21 cellular contexts compared by ENCODE assay signal in the genomic region with DNA sequence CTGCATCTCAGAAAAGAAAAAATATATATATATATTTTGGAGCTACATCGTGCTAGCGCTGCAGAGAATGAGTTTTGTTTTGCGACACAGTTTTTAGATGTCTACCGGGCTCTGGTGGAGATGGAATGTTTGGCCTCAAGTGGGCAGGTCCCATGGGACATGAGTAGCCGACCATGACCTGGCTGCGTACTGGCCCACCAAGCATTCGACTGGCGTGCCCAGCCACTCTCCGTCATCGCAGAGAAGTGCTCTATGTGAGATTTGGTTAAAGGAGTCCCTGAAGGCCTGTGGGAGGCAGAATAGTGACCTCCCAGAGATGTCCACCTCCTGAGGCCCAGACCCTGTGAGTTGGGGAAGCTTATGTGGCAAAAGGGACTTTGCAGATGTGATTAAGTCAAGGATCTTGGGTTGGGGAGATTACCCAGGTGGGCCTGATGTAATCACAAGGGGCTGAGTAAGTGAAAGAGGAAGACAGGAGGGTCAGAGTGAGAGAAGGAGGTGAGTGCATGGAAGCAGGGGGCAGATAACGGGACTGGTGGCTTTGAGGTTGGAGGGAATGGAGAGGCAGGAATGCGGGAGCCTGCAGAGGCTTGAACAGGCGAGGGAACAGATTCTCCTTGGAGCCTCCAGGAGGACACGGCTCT. TPM values are rescaled to one million over a fixed set of nuclear protein-coding genes. Genes with fewer than 3 reads are reported as not detected.
A peak's percentile ranks its signal among the peaks of the same experiment; 100 is the strongest.
DNase-seq lines count a peak whose midpoint lies in the region; ATAC-seq and TF ChIP-seq lines count a peak whose summit lies in the region.
"Had no signal": no experiment of that assay in that cellular context is flagged by ENCODE, and none has a peak within 500 bp of the region (broad histone marks: within the 10 kb centered on the region; RNA-seq: fewer than 3 reads in every experiment).

No MANE protein-coding gene starts in this region.

- H3K27me3 Mint-ChIP-seq in IgD-negative memory B cell = peaks cover 27% of the 10 kb centered on the region
- H3K27me3 Mint-ChIP-seq in T-helper 17 cell = peaks cover 45% of the 10 kb centered on the region
- H3K27me3 Mint-ChIP-seq: CD4-positive, CD25-positive, alpha-beta regulatory T cell had no signal

- H3K4me1 Mint-ChIP-seq in IgD-negative memory B cell (peaks cover 14 to 22% (median 17%) of the 10 kb centered on the region in 3 donors), T-helper 17 cell (no peaks in the 10 kb centered on the region)
- H3K4me1 Mint-ChIP-seq in stimulated activated effector memory CD8-positive, alpha-beta T cell treated with anti-CD3 and anti-CD28 coated beads, Interleukin-12 subunit alpha, Interleukin-12 subunit beta, amount 100 ng/mL, for 72 hours = peaks cover 6% of the 10 kb centered on the region
- H3K4me1 Mint-ChIP-seq: CD4-positive, CD25-positive, alpha-beta regulatory T cell had no signal

- DNase-seq in CD1c-positive myeloid dendritic cell (ENCODE audit: extremely low spot score) (peak; percentile 51), T-helper 17 cell (no peak), NCI-H1436 treated with DMSO at 0.1 percent for 48 hours (lab: John Stamatoyannopoulos, UW) (no peak), NCI-H524 (lab: John Stamatoyannopoulos, UW) (no peak), testis (no peak)
- no peak for DNase-seq in stimulated activated effector memory CD8-positive, alpha-beta T cell treated with anti-CD3 and anti-CD28 coated beads, Interleukin-12 subunit alpha, Interleukin-12 subunit beta, amount 100 ng/mL, for 72 hours (ENCODE audit: low spot score in 2 of 2)
- DNase-seq: Caco-2; CD4-positive, CD25-positive, alpha-beta regulatory T cell; DMS153; EL; KBM-7; NCI-H1105; NCI-H187 treated with DMSO at 0.1 percent for 48 hours; NCI-H69; NK-92 treated with Interleukin-12 subunit alpha and Interleukin-12 subunit beta, amount 100 ng/mL, for 24 hours; PC-3; SJCRH30 had no signal

- intact Hi-C loops in testis (cut with DNase I; ENCODE audit: low total_unique reads) = no loop called here

- peaks cover 0 to 2% (median 0%) of the 10 kb centered on the region in 3 donors for H3K9me3 Mint-ChIP-seq in IgD-negative memory B cell
- peaks cover 6% of the 10 kb centered on the region for H3K9me3 Mint-ChIP-seq in stimulated activated effector memory CD8-positive, alpha-beta T cell treated with anti-CD3 and anti-CD28 coated beads, Interleukin-12 subunit alpha, Interleukin-12 subunit beta, amount 100 ng/mL, for 72 hours

- H3K27ac Mint-ChIP-seq in IgD-negative memory B cell (no peak overlapping the region), T-helper 17 cell (no peak overlapping the region)
- H3K27ac Mint-ChIP-seq in stimulated activated effector memory CD8-positive, alpha-beta T cell treated with anti-CD3 and anti-CD28 coated beads, Interleukin-12 subunit alpha, Interleukin-12 subunit beta, amount 100 ng/mL, for 72 hours = peak overlapping the region; percentile 38
- H3K27ac Mint-ChIP-seq: CD4-positive, CD25-positive, alpha-beta regulatory T cell had no signal

- H3K36me3 Mint-ChIP-seq in IgD-negative memory B cell = no peaks in the 10 kb centered on the region
- no peaks in the 10 kb centered on the region for H3K36me3 Mint-ChIP-seq in T-helper 17 cell (ENCODE audit: low read depth)
- no peaks in the 10 kb centered on the region for H3K36me3 Mint-ChIP-seq in stimulated activated effector memory CD8-positive, alpha-beta T cell treated with anti-CD3 and anti-CD28 coated beads, Interleukin-12 subunit alpha, Interleukin-12 subunit beta, amount 100 ng/mL, for 72 hours
- H3K36me3 Mint-ChIP-seq: CD4-positive, CD25-positive, alpha-beta regulatory T cell had no signal

- TF ChIP-seq CTCF in testis (IDR thresholded peaks at IDR 0.05) = no peak

- H3K36me3 ChIP-seq in testis (ENCODE audit: low read depth, missing control alignments) = no peaks in the 10 kb centered on the region
- H3K36me3 ChIP-seq: SJCRH30 had no signal

- WGBS in testis, 2 donors = 86 to 87% methylated on average over 14 of the region's 14 CpGs

- H3K4me3 Mint-ChIP-seq in IgD-negative memory B cell = peak overlapping the region in 3 of 4 donors; percentile 26 to 76 (median 54)
- peak overlapping the region; percentile 2 for H3K4me3 Mint-ChIP-seq in T-helper 17 cell
- no peak overlapping the region for H3K4me3 Mint-ChIP-seq in stimulated activated effector memory CD8-positive, alpha-beta T cell treated with anti-CD3 and anti-CD28 coated beads, Interleukin-12 subunit alpha, Interleukin-12 subunit beta, amount 100 ng/mL, for 72 hours
- H3K4me3 Mint-ChIP-seq: CD4-positive, CD25-positive, alpha-beta regulatory T cell had no signal

- no peak overlapping the region for H3K27ac ChIP-seq in testis
- H3K27ac ChIP-seq: A549, SJCRH30 had no signal

- H3K9me3 ChIP-seq in T-helper 17 cell (ENCODE audit: control insufficient read depth, low read length, poor library complexity, severe bottlenecking) (no peaks in the 10 kb centered on the region), testis (no peaks in the 10 kb centered on the region)
- H3K9me3 ChIP-seq: A549, Caco-2, SJCRH30 had no signal

- no peaks in the 10 kb centered on the region for H3K4me1 ChIP-seq in testis
- H3K4me1 ChIP-seq: A549, Caco-2, SJCRH30 had no signal

- H3K27me3 ChIP-seq in testis = no peaks in the 10 kb centered on the region
- H3K27me3 ChIP-seq: SJCRH30 had no signal

- H3K4me3 ChIP-seq in testis = no peak overlapping the region
- H3K4me3 ChIP-seq: A549, SJCRH30 had no signal

- ATAC-seq in T-helper 17 cell (no peak), GM21367 (IDR thresholded peaks at IDR 0.05; ENCODE audit: unreplicated experiment) (no peak)
- ATAC-seq in stimulated activated effector memory CD8-positive, alpha-beta T cell treated with anti-CD3 and anti-CD28 coated beads, Interleukin-12 subunit alpha, Interleukin-12 subunit beta, amount 100 ng/mL, for 72 hours = no peak
- ATAC-seq: A549, PC-3 had no signal

- TF ChIP-seq POLR2A in testis (IDR thresholded peaks at IDR 0.05) = no peak

RNA-seq across cellular contexts. Expression of gene LILRB4, which starts 0.8 kb away (rescaled TPM):
- polyA plus RNA-seq in IgD-negative memory B cell (0.93 TPM), testis (ENCODE audit: insufficient read depth, low read depth, low replicate concordance) (12.6 TPM)
- total RNA-seq in T-helper 17 cell (1 to 10 TPM in 1 of 2 donors, under 1 TPM in 1; 0.47 to 1.9 TPM), testis (1 to 10 TPM; 1.0 to 3.2 TPM)
- total RNA-seq: Caco-2; CD4-positive, CD25-positive, alpha-beta regulatory T cell; H4; PC-3; SJCRH30 had no signal
- polyA plus RNA-seq: A549; CD4-positive, CD25-positive, alpha-beta regulatory T cell had no signal

RNA-seq across cellular contexts. Expression of gene LILRB1, which starts 31.7 kb away (rescaled TPM):
- polyA plus RNA-seq in IgD-negative memory B cell = 24.8 TPM
- total RNA-seq in T-helper 17 cell = 1 to 10 TPM in 1 of 2 donors, under 1 TPM in 1; 0.42 to 4.3 TPM
- total RNA-seq in testis = under 1 TPM; 0.63 to 0.93 TPM
- 2.2 TPM for polyA plus RNA-seq in testis (ENCODE audit: insufficient read depth, low read depth, low replicate concordance)
- total RNA-seq: Caco-2; CD4-positive, CD25-positive, alpha-beta regulatory T cell; H4; PC-3; SJCRH30 had no signal
- polyA plus RNA-seq: A549 had no signal
